21 cellular contexts compared by ENCODE assay signal in the genomic region with DNA sequence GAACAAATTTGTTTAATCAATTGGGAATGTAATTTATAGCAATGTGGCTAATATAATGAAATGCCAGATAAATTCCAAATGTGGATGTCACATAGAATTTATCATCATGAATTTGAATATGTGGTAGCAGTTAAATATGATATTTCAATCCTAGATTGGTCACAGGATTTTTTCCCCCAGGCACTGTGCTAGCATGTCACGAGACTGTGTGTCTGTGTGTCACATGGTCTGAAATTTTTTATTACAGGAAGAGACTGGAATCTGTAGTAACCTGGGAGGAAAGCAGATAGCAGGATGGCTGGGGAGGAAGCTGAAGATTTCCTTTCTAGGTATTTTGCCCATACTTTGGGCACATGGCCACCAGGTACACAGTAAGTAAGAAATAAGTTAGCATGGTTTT. TPM values are rescaled to one million over a fixed set of nuclear protein-coding genes. Genes with fewer than 3 reads are reported as not detected.
DNase-seq lines count a peak whose midpoint lies in the region; ATAC-seq and TF ChIP-seq lines count a peak whose summit lies in the region.
"Had no signal": no experiment of that assay in that cellular context is flagged by ENCODE, and none has a peak within 500 bp of the region (broad histone marks: within the 10 kb centered on the region; RNA-seq: fewer than 3 reads in every experiment).

No MANE protein-coding gene starts in this region.

- no peak overlapping the region for H3K4me3 ChIP-seq in HEK293 (ENCODE audit: low read depth, low read length)
- H3K4me3 ChIP-seq in CD8-positive, alpha-beta memory T cell (ENCODE audit: low read length), result no peak overlapping the region
- no peak overlapping the region for H3K4me3 ChIP-seq in breast epithelium
- H3K4me3 ChIP-seq in tibial artery, result no peak overlapping the region
- H3K4me3 ChIP-seq: A549, GM12878, GM23338 had no signal

- DNase-seq in SK-MEL-5 (ENCODE audit: low read depth, low spot score), result peak; percentile 55
- peak; percentile 13 to 15 for DNase-seq in dermis microvascular lymphatic vessel endothelial cell (ENCODE audit: low read depth in 2 of 2)
- DNase-seq in CD8-positive, alpha-beta memory T cell, result no peak
- DNase-seq in breast epithelium (ENCODE audit: low spot score in 2 of 2), result no peak
- no peak for DNase-seq in tibial artery
- DNase-seq: AML-193; Calu3; CD4-positive, alpha-beta T cell; DMS79 treated with DMSO at 0.1 percent for 48 hours; HCEC 1CT; HFFc6; KG1 had no signal

- intact Hi-C loops in breast epithelium (cut with DNase I; ENCODE audit: low total_unique reads), result no loop called here
- intact Hi-C loops in tibial artery (cut with DNase I; ENCODE audit: low total_unique reads), result no loop called here

- in situ Hi-C loops in SK-MEL-5 (cut with HindIII; ENCODE audit: low pct_unique_long_range_greater_than_20kb, low sequenced_read_pairs), result no loop called here

- no peaks in the 10 kb centered on the region for H3K9me3 Mint-ChIP-seq in CD8-positive, alpha-beta memory T cell
- H3K9me3 Mint-ChIP-seq: CD4-positive, alpha-beta T cell; GM23338; HFFc6 had no signal

- no peak overlapping the region for H3K4me3 Mint-ChIP-seq in CD8-positive, alpha-beta memory T cell
- H3K4me3 Mint-ChIP-seq: CD4-positive, alpha-beta T cell; GM23338; HFFc6; IgD-negative memory B cell had no signal

- H3K9me3 ChIP-seq in HEK293 (ENCODE audit: control insufficient read depth, insufficient read depth, low read depth, low read length), result no peaks in the 10 kb centered on the region
- no peaks in the 10 kb centered on the region for H3K9me3 ChIP-seq in CD8-positive, alpha-beta memory T cell (ENCODE audit: low read length)
- no peaks in the 10 kb centered on the region for H3K9me3 ChIP-seq in breast epithelium
- no peaks in the 10 kb centered on the region for H3K9me3 ChIP-seq in tibial artery
- H3K9me3 ChIP-seq: A549 had no signal

- peaks cover 0 to 4% (median 0%) of the 10 kb centered on the region in 3 donors for H3K4me1 Mint-ChIP-seq in CD8-positive, alpha-beta memory T cell
- H3K4me1 Mint-ChIP-seq: GM23338, IgD-negative memory B cell had no signal

- peaks cover 5 to 20% (median 9%) of the 10 kb centered on the region in 3 donors for H3K36me3 Mint-ChIP-seq in CD8-positive, alpha-beta memory T cell

- no peak for TF ChIP-seq POLR2A in breast epithelium (IDR thresholded peaks at IDR 0.05)

- peaks cover 0 to 7% of the 10 kb centered on the region in 2 experiments; a peak in 1 of 3 replicates for H3K36me3 ChIP-seq in HEK293 (ENCODE audit: control insufficient read depth in 2 of 2, insufficient read depth in 1 of 2, low read length in 2 of 2)
- no peaks in the 10 kb centered on the region for H3K36me3 ChIP-seq in CD8-positive, alpha-beta memory T cell (ENCODE audit: insufficient read depth, low read length)
- H3K36me3 ChIP-seq in breast epithelium, result no peaks in the 10 kb centered on the region
- H3K36me3 ChIP-seq in tibial artery, result peaks cover 0 to 5% (median 0%) of the 10 kb centered on the region in 3 donors

- no peaks in the 10 kb centered on the region for H3K27me3 Mint-ChIP-seq in CD8-positive, alpha-beta memory T cell
- H3K27me3 Mint-ChIP-seq: CD4-positive, alpha-beta T cell; IgD-negative memory B cell had no signal

- no peaks in the 10 kb centered on the region for H3K27me3 ChIP-seq in CD8-positive, alpha-beta memory T cell (ENCODE audit: insufficient read depth, low read length, poor library complexity, severe bottlenecking)
- H3K27me3 ChIP-seq in breast epithelium (no peaks in the 10 kb centered on the region), tibial artery (no peaks in the 10 kb centered on the region)

- CTCF ChIA-PET in HEK293 (lab: Yijun Ruan, JAX), result no interaction called here
- CTCF ChIA-PET in CD8-positive, alpha-beta memory T cell (lab: Charles Lee), result no interaction called here

- TF ChIP-seq CTCF in HEK293 (tag by site-specific recombination; IDR thresholded peaks at IDR 0.05) (no peak), breast epithelium (IDR thresholded peaks at IDR 0.05) (no peak), tibial artery (IDR thresholded peaks at IDR 0.05) (no peak)

- ATAC-seq in GM19023 (IDR thresholded peaks at IDR 0.05; ENCODE audit: unreplicated experiment), result no peak
- ATAC-seq: A549, GM12878, GM23338, HepG2 had no signal

- H3K4me1 ChIP-seq in HEK293 (ENCODE audit: control insufficient read depth, insufficient read depth, low read length) (no peaks in the 10 kb centered on the region), breast epithelium (no peaks in the 10 kb centered on the region), tibial artery (no peaks in the 10 kb centered on the region)
- H3K4me1 ChIP-seq in CD8-positive, alpha-beta memory T cell (ENCODE audit: insufficient read depth, low read length), result no peaks in the 10 kb centered on the region
- H3K4me1 ChIP-seq: A549 had no signal

- H3K27ac Mint-ChIP-seq in CD8-positive, alpha-beta memory T cell, result no peak overlapping the region
- H3K27ac Mint-ChIP-seq: CD4-positive, alpha-beta T cell; GM23338; HFFc6 had no signal

- H3K27ac ChIP-seq in HEK293 (ENCODE audit: extremely low read depth, low read depth, low read length), result no peak overlapping the region
- no peak overlapping the region for H3K27ac ChIP-seq in CD8-positive, alpha-beta memory T cell (ENCODE audit: low read depth, low read length)
- no peak overlapping the region for H3K27ac ChIP-seq in breast epithelium
- H3K27ac ChIP-seq in tibial artery, result no peak overlapping the region
- H3K27ac ChIP-seq: A549, C4-2B had no signal

- POLR2A ChIA-PET in HEK293 (lab: Yijun Ruan, JAX), result no interaction called here
- POLR2A ChIA-PET in CD8-positive, alpha-beta memory T cell (lab: Charles Lee), result no interaction called here

TF ChIP-seq in HEK293, 187 proteins besides CTCF, POLR2A, EP300 and RAD21:
- TF ChIP-seq ZNF76 (tag by site-specific recombination; IDR thresholded peaks at IDR 0.05; ENCODE audit: borderline replicate concordance, low read depth), result no peak
- TF ChIP-seq ZBTB17 (tag by site-specific recombination; IDR thresholded peaks at IDR 0.05), result peak; percentile 32; the same call in 1 of the 2 replicates
- no peak for TF ChIP-seq ZFP41 (tag by site-specific recombination; IDR thresholded peaks at IDR 0.05; ENCODE audit: borderline replicate concordance)
- TF ChIP-seq ZNF654 (tag by site-specific recombination; IDR thresholded peaks at IDR 0.05; ENCODE audit: low read depth), result no peak

RNA-seq across cellular contexts. Expression of a gene that starts 35.4 kb away (rescaled TPM):
- total RNA-seq in SK-MEL-5 (2014; rRNA removed; shearing (Covaris generic)), result 17.4 and 18.7 TPM in 2 replicates
- polyA plus RNA-seq in SK-MEL-5 (2015; cell fraction: cytosol; rRNA removed), result 11.9 and 19.7 TPM in 2 replicates
- polyA plus RNA-seq in SK-MEL-5 (2015; cell fraction: nucleus; rRNA removed), result 10.6 and 12.0 TPM in 2 replicates
- total RNA-seq in dermis microvascular lymphatic vessel endothelial cell (6.2 and 7.8 TPM in 2 replicates), breast epithelium (10 to 100 TPM; 20.0 to 21.4 (median 21.3) TPM)
- total RNA-seq in CD8-positive, alpha-beta memory T cell, result 10 to 100 TPM; 19.2 to 19.8 TPM
- 13.1 TPM for polyA plus RNA-seq in CD8-positive, alpha-beta memory T cell

RNA-seq across cellular contexts. Expression of a gene that starts 35.7 kb away (rescaled TPM):
- 40.0 and 42.7 TPM in 2 replicates for total RNA-seq in SK-MEL-5 (2014; rRNA removed; shearing (Covaris generic))
- polyA plus RNA-seq in SK-MEL-5 (2015; cell fraction: cytosol; rRNA removed), result 59.0 and 60.8 TPM in 2 replicates
- polyA plus RNA-seq in SK-MEL-5 (2015; cell fraction: nucleus; rRNA removed), result 41.7 and 55.9 TPM in 2 replicates
- 15.3 and 23.9 TPM in 2 replicates for total RNA-seq in dermis microvascular lymphatic vessel endothelial cell
- total RNA-seq in CD8-positive, alpha-beta memory T cell, result 10 to 100 TPM; 82.7 to 85.8 TPM
- 2.6 TPM for polyA plus RNA-seq in CD8-positive, alpha-beta memory T cell
- total RNA-seq in breast epithelium, result 10 to 100 TPM in 2 of 3 donors, 1 to 10 TPM in 1; 6.9 to 22.4 (median 10.8) TPM

RNA-seq across cellular contexts. Expression of a gene that starts 49.0 kb away (rescaled TPM):
- 0.18 and 0.53 TPM in 2 replicates for total RNA-seq in SK-MEL-5 (2014; rRNA removed; shearing (Covaris generic))
- 0.61 and 0.71 TPM in 2 replicates for polyA plus RNA-seq in SK-MEL-5 (2015; cell fraction: cytosol; rRNA removed)
- 1.9 and 3.5 TPM in 2 replicates for polyA plus RNA-seq in SK-MEL-5 (2015; cell fraction: nucleus; rRNA removed)
- total RNA-seq in dermis microvascular lymphatic vessel endothelial cell, result not detected in 2 replicates
- total RNA-seq in CD8-positive, alpha-beta memory T cell, result not detected
- polyA plus RNA-seq in CD8-positive, alpha-beta memory T cell, result not detected
- total RNA-seq in breast epithelium, result not detected
- total RNA-seq: CD4-positive, alpha-beta T cell; HFFc6 had no signal
- polyA plus RNA-seq: BJ, GM12878, IgD-negative memory B cell had no signal

Comparison
In these comparisons a context has a peak if more than half of its experiments do, and no peak if none do; other contexts are left out.
1. DNase-seq: peak in SK-MEL-5 (single experiment) and dermis microvascular lymphatic vessel endothelial cell (2 of 2); none in CD8-positive, alpha-beta memory T cell (0 of 5), breast epithelium (0 of 2) and tibial artery (0 of 2).